In genomic region chr10:8039323-8039922, GRCh38 we compare ENCODE assay signal across 23 cellular contexts. TPM values are rescaled to one million over a fixed set of nuclear protein-coding genes. Genes with fewer than 3 reads are reported as not detected.
DNase-seq lines count a peak whose midpoint lies in the region; ATAC-seq and TF ChIP-seq lines count a peak whose summit lies in the region.
"Had no signal": no experiment of that assay in that cellular context is flagged by ENCODE, and none has a peak within 500 bp of the region (broad histone marks: within the 10 kb centered on the region; RNA-seq: fewer than 3 reads in every experiment).

No MANE protein-coding gene starts in this region.

- peak in 1 of 3 donors; percentile 20 for DNase-seq in CD4-positive, CD25-positive, alpha-beta regulatory T cell
- DNase-seq in DND-41 (no peak), mesenteric fat pad (ENCODE audit: low spot score) (peak; percentile 0), C1 segment of cervical spinal cord (lab: John Stamatoyannopoulos, UW) (no peak)
- peak; percentile 14 for DNase-seq in activated CD4-positive, alpha-beta memory T cell treated with anti-CD3 and anti-CD28 coated beads for 36 hours
- DNase-seq: activated B cell treated with CpG ODN at 0.5 μM for 24 hours; activated CD8-positive, alpha-beta T cell treated with anti-CD3 and anti-CD28 coated beads, Interleukin-2, amount 10 ng/mL, durations not matched to agents 7 days and 5 days; activated naive CD8-positive, alpha-beta T cell treated with anti-CD3 and anti-CD28 coated beads for 36 hours; activated T-cell treated with anti-CD3 and anti-CD28 coated beads, Interleukin-2, amount 50 U/mL, for 24 hours; AML-193; Caco-2; effector memory CD8-positive, alpha-beta T cell; HFFc6; nephron progenitor cell; PC-3; psoas muscle; SIG-M5; stimulated activated naive CD8-positive, alpha-beta T cell treated with anti-CD3 and anti-CD28 coated beads, Interleukin-15, Interleukin-2, amounts not matched to agents 100 U/mL and 50 U/mL, for 24 hours; thyroid gland had no signal

- H3K79me2 ChIP-seq in DND-41 (ENCODE audit: insufficient read depth, low read length) = no peaks in the 10 kb centered on the region

- TF ChIP-seq CTCF in DND-41 (IDR thresholded peaks at IDR 0.05; ENCODE audit: borderline replicate concordance, extremely low read depth, low read length, poor library complexity, severe bottlenecking) = no peak

- peaks cover 1 to 15% (median 5%) of the 10 kb centered on the region in 7 donors for H3K9me3 Mint-ChIP-seq in CD4-positive, CD25-positive, alpha-beta regulatory T cell
- no peaks in the 10 kb centered on the region for H3K9me3 Mint-ChIP-seq in activated CD4-positive, alpha-beta memory T cell treated with anti-CD3 and anti-CD28 coated beads for 36 hours
- H3K9me3 Mint-ChIP-seq: activated T-cell treated with anti-CD3 and anti-CD28 coated beads, Interleukin-2, amount 50 U/mL, for 24 hours; HFFc6; mesothelial cell of epicardium; nephron progenitor cell had no signal

- no peaks in the 10 kb centered on the region for H3K9me3 ChIP-seq in CD4-positive, CD25-positive, alpha-beta regulatory T cell (ENCODE audit: control insufficient read depth in 2 of 2, low read length in 2 of 2)
- H3K9me3 ChIP-seq in DND-41 (ENCODE audit: insufficient read depth, low read length, severe bottlenecking) = no peaks in the 10 kb centered on the region
- H3K9me3 ChIP-seq: Caco-2, psoas muscle, thyroid gland had no signal

- no peaks in the 10 kb centered on the region for H3K36me3 Mint-ChIP-seq in CD4-positive, CD25-positive, alpha-beta regulatory T cell
- H3K36me3 Mint-ChIP-seq in activated CD4-positive, alpha-beta memory T cell treated with anti-CD3 and anti-CD28 coated beads for 36 hours = peaks cover 3% of the 10 kb centered on the region
- H3K36me3 Mint-ChIP-seq: mesothelial cell of epicardium had no signal

- no peak overlapping the region for H3K27ac Mint-ChIP-seq in CD4-positive, CD25-positive, alpha-beta regulatory T cell
- H3K27ac Mint-ChIP-seq in activated CD4-positive, alpha-beta memory T cell treated with anti-CD3 and anti-CD28 coated beads for 36 hours = no peak overlapping the region
- H3K27ac Mint-ChIP-seq: activated B cell treated with CpG ODN at 0.5 μM for 24 hours; activated CD8-positive, alpha-beta T cell treated with anti-CD3 and anti-CD28 coated beads, Interleukin-2, amount 10 ng/mL, durations not matched to agents 7 days and 5 days; activated naive CD8-positive, alpha-beta T cell treated with anti-CD3 and anti-CD28 coated beads for 36 hours; activated T-cell treated with anti-CD3 and anti-CD28 coated beads, Interleukin-2, amount 50 U/mL, for 24 hours; HFFc6; mesothelial cell of epicardium; nephron progenitor cell had no signal

- POLR2A ChIA-PET in activated CD4-positive, alpha-beta memory T cell treated with anti-CD3 and anti-CD28 coated beads for 36 hours (lab: Charles Lee) = no interaction called here

- peaks cover 51% of the 10 kb centered on the region for H3K4me1 ChIP-seq in CD4-positive, CD25-positive, alpha-beta regulatory T cell (ENCODE audit: control insufficient read depth, insufficient read depth, low read length, poor library complexity, severe bottlenecking)
- no peaks in the 10 kb centered on the region for H3K4me1 ChIP-seq in DND-41 (ENCODE audit: insufficient read depth, low read length)

- CTCF ChIA-PET in activated CD4-positive, alpha-beta memory T cell treated with anti-CD3 and anti-CD28 coated beads for 36 hours (lab: Charles Lee) = interaction anchor here (0.5 kb wide), 1 partner anchor 468 kb away, joined by 3 read pairs; no protein-coding TSS in a partner anchor

- 0 out of 2 replicates have a peak overlapping the region, but pooled peaks have one; percentile 5 for H2AFZ ChIP-seq in DND-41 (ENCODE audit: low read depth, low read length)

- peak overlapping the region in 3 of 4 donors; percentile 4 to 80 (median 50) for H3K4me3 Mint-ChIP-seq in CD4-positive, CD25-positive, alpha-beta regulatory T cell
- no peak overlapping the region for H3K4me3 Mint-ChIP-seq in activated CD4-positive, alpha-beta memory T cell treated with anti-CD3 and anti-CD28 coated beads for 36 hours
- H3K4me3 Mint-ChIP-seq: activated B cell treated with CpG ODN at 0.5 μM for 24 hours; activated CD8-positive, alpha-beta T cell treated with anti-CD3 and anti-CD28 coated beads, Interleukin-2, amount 10 ng/mL, durations not matched to agents 7 days and 5 days; activated naive CD8-positive, alpha-beta T cell treated with anti-CD3 and anti-CD28 coated beads for 36 hours; activated T-cell treated with anti-CD3 and anti-CD28 coated beads, Interleukin-2, amount 50 U/mL, for 24 hours; effector memory CD8-positive, alpha-beta T cell; HFFc6; mesothelial cell of epicardium; nephron progenitor cell had no signal

- H3K27me3 Mint-ChIP-seq in CD4-positive, CD25-positive, alpha-beta regulatory T cell = peaks cover 91% of the 10 kb centered on the region
- H3K27me3 Mint-ChIP-seq in activated CD4-positive, alpha-beta memory T cell treated with anti-CD3 and anti-CD28 coated beads for 36 hours = peaks cover 77% of the 10 kb centered on the region

- H3K4me2 ChIP-seq in DND-41 (ENCODE audit: insufficient read depth, low read length) = no peak overlapping the region

- H4K20me1 ChIP-seq in DND-41 (ENCODE audit: insufficient read depth, low read length) = no peaks in the 10 kb centered on the region

- peaks cover 14 to 54% (median 44%) of the 10 kb centered on the region in 4 donors for H3K4me1 Mint-ChIP-seq in CD4-positive, CD25-positive, alpha-beta regulatory T cell
- peaks cover 58% of the 10 kb centered on the region for H3K4me1 Mint-ChIP-seq in activated CD4-positive, alpha-beta memory T cell treated with anti-CD3 and anti-CD28 coated beads for 36 hours (ENCODE audit: low read depth)

- no peak overlapping the region for H3K4me3 ChIP-seq in CD4-positive, CD25-positive, alpha-beta regulatory T cell (ENCODE audit: low read depth, low read length)
- no peak overlapping the region for H3K4me3 ChIP-seq in DND-41 (ENCODE audit: low read depth in 1 of 2, low read length in 2 of 2)
- H3K4me3 ChIP-seq: psoas muscle, thyroid gland had no signal

- intact Hi-C loops in activated CD4-positive, alpha-beta memory T cell treated with anti-CD3 and anti-CD28 coated beads for 36 hours (cut with micrococcal nuclease) = no loop called here

- H3K27ac ChIP-seq in CD4-positive, CD25-positive, alpha-beta regulatory T cell (ENCODE audit: insufficient read depth, low read length, poor library complexity, severe bottlenecking) = no peak overlapping the region
- H3K27ac ChIP-seq in DND-41 (ENCODE audit: low read length) = no peak overlapping the region
- H3K27ac ChIP-seq: psoas muscle, thyroid gland had no signal

- H3K27me3 ChIP-seq in CD4-positive, CD25-positive, alpha-beta regulatory T cell (ENCODE audit: control insufficient read depth, insufficient read depth, low read length) = peaks cover 58% of the 10 kb centered on the region
- peaks cover 5% of the 10 kb centered on the region for H3K27me3 ChIP-seq in DND-41 (ENCODE audit: insufficient read depth, low read length, poor library complexity)

- no peak overlapping the region for H3K9ac ChIP-seq in DND-41 (ENCODE audit: low read depth, low read length)

- no peak for ATAC-seq in CD4-positive, CD25-positive, alpha-beta regulatory T cell (ENCODE audit: low read depth in 2 of 2)
- no peak for ATAC-seq in DND-41 (ENCODE audit: insufficient read depth, low read depth)
- no peak for ATAC-seq in GM21529 (IDR thresholded peaks at IDR 0.05; ENCODE audit: unreplicated experiment)
- no peak for ATAC-seq in GM18861 (IDR thresholded peaks at IDR 0.05; ENCODE audit: unreplicated experiment)
- ATAC-seq: activated CD8-positive, alpha-beta T cell treated with anti-CD3 and anti-CD28 coated beads, Interleukin-2, amount 10 ng/mL, durations not matched to agents 7 days and 5 days; effector memory CD8-positive, alpha-beta T cell; left lobe of liver; PC-3; psoas muscle; stimulated activated naive CD8-positive, alpha-beta T cell treated with anti-CD3 and anti-CD28 coated beads, Interleukin-15, Interleukin-2, amounts not matched to agents 100 U/mL and 50 U/mL, for 24 hours had no signal

- no peaks in the 10 kb centered on the region for H3K36me3 ChIP-seq in CD4-positive, CD25-positive, alpha-beta regulatory T cell (ENCODE audit: control insufficient read depth, insufficient read depth, low read length)
- no peaks in the 10 kb centered on the region for H3K36me3 ChIP-seq in DND-41 (ENCODE audit: insufficient read depth, low read length)
- H3K36me3 ChIP-seq: thyroid gland had no signal

RNA-seq across cellular contexts. Expression of gene GATA3, which starts 15.1 kb away (rescaled TPM):
- total RNA-seq in CD4-positive, CD25-positive, alpha-beta regulatory T cell = 182 TPM
- 10 to 100 TPM; 32.9 to 49.7 (median 42.5) TPM for polyA plus RNA-seq in CD4-positive, CD25-positive, alpha-beta regulatory T cell
- total RNA-seq in activated CD4-positive, alpha-beta memory T cell treated with anti-CD3 and anti-CD28 coated beads for 36 hours = 10 to 100 TPM; 46.3 to 47.4 TPM
- 5.5 TPM for total RNA-seq in mesenteric fat pad

Comparison
In these comparisons a context has a peak if more than half of its experiments do, and no peak if none do; other contexts are left out.
1. DNase-seq: peak in activated CD4-positive, alpha-beta memory T cell treated with anti-CD3 and anti-CD28 coated beads for 36 hours (single experiment) and mesenteric fat pad (single experiment); none in DND-41 (single experiment) and C1 segment of cervical spinal cord (0 of 14).